ENCODE assay signal across 21 cellular contexts in the genomic region with DNA sequence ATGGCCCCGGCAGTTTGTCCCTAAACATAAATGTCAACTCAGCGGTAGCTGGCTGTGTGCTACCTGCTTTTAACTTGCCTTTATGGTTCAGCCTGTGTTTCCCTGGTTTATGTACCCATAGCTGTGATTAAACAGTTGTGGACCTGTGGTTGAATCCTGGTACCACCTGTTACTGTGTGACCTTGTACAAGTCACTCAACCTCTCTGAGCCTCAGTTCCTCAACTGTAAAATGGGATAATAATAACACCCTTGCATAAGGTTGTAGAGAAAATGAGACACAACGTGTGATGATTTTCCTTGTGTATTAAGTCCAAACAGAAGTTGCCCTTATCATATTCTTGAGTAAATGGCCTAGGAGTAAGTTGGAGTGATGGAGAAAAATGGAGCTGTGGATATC. TPM values are rescaled to one million over a fixed set of nuclear protein-coding genes. Genes with fewer than 3 reads are reported as not detected.
A peak's percentile ranks its signal among the peaks of the same experiment; 100 is the strongest.
DNase-seq lines count a peak whose midpoint lies in the region; ATAC-seq, FAIRE-seq and TF ChIP-seq lines count a peak whose summit lies in the region.
"Had no signal": no experiment of that assay in that cellular context is flagged by ENCODE, and none has a peak within 500 bp of the region (broad histone marks: within the 10 kb centered on the region; RNA-seq: fewer than 3 reads in every experiment).

No MANE protein-coding gene starts in this region.

- peaks cover 93% of the 10 kb centered on the region for H3K4me1 Mint-ChIP-seq in HFFc6 (ENCODE audit: low read depth)

- peaks cover 1% of the 10 kb centered on the region; the same call in 1 of the 2 replicates for H3K27me3 Mint-ChIP-seq in HFFc6 (ENCODE audit: insufficient read depth)

- in situ Hi-C loops in ACHN (cut with HindIII; ENCODE audit: low pct_ligation_motif_present, low pct_unique_long_range_greater_than_20kb, low sequenced_read_pairs), result no loop called here

- 91% methylated on average over 3 of the region's 3 CpGs for WGBS in A549 (ENCODE audit: missing lambda C conversion rate)
- 91% methylated on average over 3 of the region's 3 CpGs for WGBS in esophagus muscularis mucosa

- H3K36me3 ChIP-seq in esophagus muscularis mucosa (peaks cover 0 to 51% (median 4%) of the 10 kb centered on the region in 4 donors), skeletal muscle satellite cell (ENCODE audit: insufficient read depth, low read length) (no peaks in the 10 kb centered on the region)

- H3K27me3 ChIP-seq in esophagus muscularis mucosa (no peaks in the 10 kb centered on the region), skeletal muscle satellite cell (ENCODE audit: control insufficient read depth, insufficient read depth, low read length) (no peaks in the 10 kb centered on the region)

- no peak overlapping the region for H3K4me2 ChIP-seq in A549
- H3K4me2 ChIP-seq in skeletal muscle satellite cell (ENCODE audit: low read length), result no peak overlapping the region
- H3K4me2 ChIP-seq: GM23338 had no signal

- TF ChIP-seq RAD21 in A549 (conservative IDR thresholded peaks at IDR 0.05 in 1 of 2, IDR thresholded peaks at IDR 0.05 in 1 of 2), result no peak

- no peaks in the 10 kb centered on the region for H3K36me3 Mint-ChIP-seq in HFFc6 (ENCODE audit: low read depth)

- POLR2A ChIA-PET in A549 (lab: Yijun Ruan, JAX), result no interaction called here

- DNase-seq in A549 (ENCODE audit: low read depth in 1 of 2, low spot score in 1 of 2) (no peak), HFFc6 (no peak), esophagus muscularis mucosa (ENCODE audit: extremely low spot score) (no peak), COLO829 (ENCODE audit: low spot score) (no peak), ACHN (no peak), left ventricle myocardium superior (no peak)
- DNase-seq: Caco-2, DMS153, KG1, NCI-H1436, NCI-H2029, NCI-H2171, NCI-H446 treated with DMSO at 0.1 percent for 48 hours, NCI-H748 treated with DMSO at 0.1 percent for 48 hours, OCI-M1, RPMI8226, SIG-M5 had no signal

- H3K4me1 ChIP-seq in A549, result peaks cover 29% of the 10 kb centered on the region; the same call in 2 of the 3 replicates
- H3K4me1 ChIP-seq in esophagus muscularis mucosa, result peaks cover 8 to 57% (median 22%) of the 10 kb centered on the region in 4 donors
- H3K4me1 ChIP-seq in skeletal muscle satellite cell (ENCODE audit: control insufficient read depth, insufficient read depth, low read length), result peaks cover 72% of the 10 kb centered on the region
- H3K4me1 ChIP-seq: Caco-2 had no signal

- TF ChIP-seq CTCF in A549 (IDR thresholded peaks at IDR 0.05), result no peak
- TF ChIP-seq CTCF in HFFc6 (IDR thresholded peaks at IDR 0.05), result no peak
- no peak for TF ChIP-seq CTCF in esophagus muscularis mucosa (IDR thresholded peaks at IDR 0.05)

- TF ChIP-seq EP300 in A549 (IDR thresholded peaks at IDR 0.05) (no peak), esophagus muscularis mucosa (IDR thresholded peaks at IDR 0.05) (no peak)

- TF ChIP-seq POLR2A in A549 (IDR thresholded peaks at IDR 0.05; ENCODE audit: low read length), result no peak
- TF ChIP-seq POLR2A in esophagus muscularis mucosa (IDR thresholded peaks at IDR 0.05; ENCODE audit: low read depth), result no peak

- no peaks in the 10 kb centered on the region for H3K9me3 Mint-ChIP-seq in HFFc6
- H3K9me3 Mint-ChIP-seq: GM23338 had no signal

- H3K4me3 Mint-ChIP-seq in HFFc6, result peak overlapping the region; percentile 48; the same call in 1 of the 2 replicates
- H3K4me3 Mint-ChIP-seq: GM23338 had no signal

- H3K27ac Mint-ChIP-seq in HFFc6, result peak overlapping the region; percentile 85
- H3K27ac Mint-ChIP-seq: GM23338 had no signal

- no peak overlapping the region for H3K27ac ChIP-seq in A549
- H3K27ac ChIP-seq in esophagus muscularis mucosa (replicated peaks in 1 of 4), result peak overlapping the region in 3 of 4 donors; percentile 28 to 44 (median 41)

- no peak for ATAC-seq in A549
- ATAC-seq in left ventricle myocardium superior, result no peak
- ATAC-seq: GM23338, HCT116 had no signal

- H3K9me3 ChIP-seq in A549, result no peaks in the 10 kb centered on the region
- H3K9me3 ChIP-seq in esophagus muscularis mucosa, result no peaks in the 10 kb centered on the region
- H3K9me3 ChIP-seq in skeletal muscle satellite cell (replicated peaks; ENCODE audit: low read length), result no peaks in the 10 kb centered on the region
- H3K9me3 ChIP-seq: Caco-2 had no signal

- H3K9ac ChIP-seq in skeletal muscle satellite cell (ENCODE audit: low read depth, low read length), result peak overlapping the region; percentile 24

- CTCF ChIA-PET in A549 (lab: Yijun Ruan, JAX), result interaction anchor here (1.1 to 19.6 kb wide), 6 partner anchors 29 to 368 kb away, joined by 3 to 373 read pairs (median 6); no protein-coding TSS in a partner anchor

- no peak for FAIRE-seq in A549 (lab: Jason Lieb, UNC)
- FAIRE-seq: A204.1 had no signal

- H3K4me3 ChIP-seq in A549, result no peak overlapping the region
- peak overlapping the region in 1 of 4 donors; percentile 68 for H3K4me3 ChIP-seq in esophagus muscularis mucosa
- no peak overlapping the region for H3K4me3 ChIP-seq in skeletal muscle satellite cell (ENCODE audit: low read length)
- H3K4me3 ChIP-seq: GM23338 had no signal

- intact Hi-C loops in esophagus muscularis mucosa (cut with DNase I), result no loop called here
- intact Hi-C loops in left ventricle myocardium superior (cut with micrococcal nuclease), result no loop called here

TF ChIP-seq in A549, 52 proteins besides CTCF, POLR2A, EP300 and RAD21:
- TF ChIP-seq HOXA7 (CRISPR knock-in tag; IDR thresholded peaks at IDR 0.05), result no peak
- TF ChIP-seq MAFK (IDR thresholded peaks at IDR 0.05; ENCODE audit: partially characterized antibody), result peak; percentile 12
- no peak for TF ChIP-seq RARB (CRISPR knock-in tag; IDR thresholded peaks at IDR 0.05)
- TF ChIP-seq KDM1A (IDR thresholded peaks at IDR 0.05; ENCODE audit: low read depth), result 0 out of 2 replicates have a peak, but pooled peaks have one; percentile 16
- TF ChIP-seq SREBF2 (IDR thresholded peaks at IDR 0.05), result no peak
- TF ChIP-seq, protein P1, sequence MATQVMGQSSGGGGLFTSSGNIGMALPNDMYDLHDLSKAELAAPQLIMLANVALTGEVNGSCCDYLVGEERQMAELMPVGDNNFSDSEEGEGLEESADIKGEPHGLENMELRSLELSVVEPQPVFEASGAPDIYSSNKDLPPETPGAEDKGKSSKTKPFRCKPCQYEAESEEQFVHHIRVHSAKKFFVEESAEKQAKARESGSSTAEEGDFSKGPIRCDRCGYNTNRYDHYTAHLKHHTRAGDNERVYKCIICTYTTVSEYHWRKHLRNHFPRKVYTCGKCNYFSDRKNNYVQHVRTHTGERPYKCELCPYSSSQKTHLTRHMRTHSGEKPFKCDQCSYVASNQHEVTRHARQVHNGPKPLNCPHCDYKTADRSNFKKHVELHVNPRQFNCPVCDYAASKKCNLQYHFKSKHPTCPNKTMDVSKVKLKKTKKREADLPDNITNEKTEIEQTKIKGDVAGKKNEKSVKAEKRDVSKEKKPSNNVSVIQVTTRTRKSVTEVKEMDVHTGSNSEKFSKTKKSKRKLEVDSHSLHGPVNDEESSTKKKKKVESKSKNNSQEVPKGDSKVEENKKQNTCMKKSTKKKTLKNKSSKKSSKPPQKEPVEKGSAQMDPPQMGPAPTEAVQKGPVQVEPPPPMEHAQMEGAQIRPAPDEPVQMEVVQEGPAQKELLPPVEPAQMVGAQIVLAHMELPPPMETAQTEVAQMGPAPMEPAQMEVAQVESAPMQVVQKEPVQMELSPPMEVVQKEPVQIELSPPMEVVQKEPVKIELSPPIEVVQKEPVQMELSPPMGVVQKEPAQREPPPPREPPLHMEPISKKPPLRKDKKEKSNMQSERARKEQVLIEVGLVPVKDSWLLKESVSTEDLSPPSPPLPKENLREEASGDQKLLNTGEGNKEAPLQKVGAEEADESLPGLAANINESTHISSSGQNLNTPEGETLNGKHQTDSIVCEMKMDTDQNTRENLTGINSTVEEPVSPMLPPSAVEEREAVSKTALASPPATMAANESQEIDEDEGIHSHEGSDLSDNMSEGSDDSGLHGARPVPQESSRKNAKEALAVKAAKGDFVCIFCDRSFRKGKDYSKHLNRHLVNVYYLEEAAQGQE (IDR thresholded peaks at IDR 0.05), result no peak
- TF ChIP-seq HDAC2 (IDR thresholded peaks at IDR 0.05), result 0 out of 2 replicates have a peak, but pooled peaks have one; percentile 39
- TF ChIP-seq NFE2L2 (conservative IDR thresholded peaks at IDR 0.05; ENCODE audit: low read length), result no peak
TF ChIP-seq in A549: peak in this region for 3.

RNA-seq across cellular contexts. Expression of a gene that starts 6.3 kb away (rescaled TPM):
- 0.04 and 0.08 TPM in 2 replicates for polyA plus RNA-seq in A549 (2011; rRNA removed)
- polyA plus RNA-seq in A549 (2012; cell fraction: cytosol; rRNA removed), result 0.01 and 0.04 TPM in 2 replicates
- 0.02 TPM in 1 of 2 replicates, not detected in the other for polyA plus RNA-seq in A549 (2012; cell fraction: nucleus; rRNA removed)
- not detected in 3 replicates for polyA plus RNA-seq in A549 (2017; fragmentation: RNase III; extraction: RNeasy Plus Mini Kit Qiagen cat#74134 plus additional on column Dnase treatment)
- 0.50 and 0.73 TPM in 2 replicates for polyA minus RNA-seq in A549 (2011; rRNA and poly(A)+ RNA removed)
- total RNA-seq in HFFc6 (2021; fragmentation: NEBNext Ultra II Directional; extraction: Animal tissue kit (Norgen Biotek cat#: 25700)), result 1 to 10 TPM; 5.5 to 7.2 (median 6.4) TPM
- total RNA-seq in esophagus muscularis mucosa, result 100 to 1,000 TPM in 3 of 4 donors, 10 to 100 TPM in 1; 76.0 to 320 (median 135) TPM
- total RNA-seq in skeletal muscle satellite cell (2012; rRNA removed), result 36.7 and 37.5 TPM in 2 replicates
- 7.0 TPM for total RNA-seq in left ventricle myocardium superior
- total RNA-seq: Caco-2 had no signal

Comparison
In these comparisons a context has a peak if more than half of its experiments do, and no peak if none do; other contexts are left out.
1. H3K27ac ChIP-seq: peak in esophagus muscularis mucosa (3 of 4); none in A549 (0 of 2).